Comparison of ENCODE assay signal across 21 cellular contexts in genomic region chr13:99802416-99802815, GRCh38.
"Had no signal": no experiment of that assay in that cellular context is flagged by ENCODE, and none has a peak within 500 bp of the region (broad histone marks: within the 10 kb centered on the region; RNA-seq: fewer than 3 reads in every experiment).

No MANE protein-coding gene starts in this region.

- H3K4me3 Mint-ChIP-seq: immature natural killer cell; memory B cell; naive thymus-derived CD4-positive, alpha-beta T cell had no signal

- H3K4me1 Mint-ChIP-seq: immature natural killer cell had no signal

- H3K27ac ChIP-seq: coronary artery, dorsolateral prefrontal cortex, esophagus muscularis mucosa, gastrocnemius medialis, heart left ventricle, hepatocyte, left lung, lower lobe of right lung had no signal

- H3K9me3 Mint-ChIP-seq: immature natural killer cell, memory B cell had no signal

- H3K4me1 ChIP-seq: esophagus muscularis mucosa, gastrocnemius medialis, heart left ventricle, left lung, lower lobe of right lung had no signal

- H3K27me3 ChIP-seq: dorsolateral prefrontal cortex, esophagus muscularis mucosa, gastrocnemius medialis, heart left ventricle, hepatocyte, left lung had no signal

- DNase-seq: dermis blood vessel endothelial cell; effector CD4-positive, alpha-beta T cell; effector memory CD4-positive, alpha-beta T cell; gastrocnemius medialis; glutamatergic neuron; heart left ventricle; immature natural killer cell; islet precursor cell; left cardiac atrium; left lung; left ventricle myocardium superior; lower lobe of right lung; mesendoderm; naive thymus-derived CD4-positive, alpha-beta T cell had no signal

- H3K36me3 ChIP-seq: esophagus muscularis mucosa, gastrocnemius medialis, heart left ventricle, left lung, lower lobe of right lung had no signal

- FAIRE-seq: colon, endothelial cell of umbilical vein had no signal

- ATAC-seq: gastrocnemius medialis; heart left ventricle; left cardiac atrium; left lung; left ventricle myocardium superior; lower lobe of right lung; naive thymus-derived CD4-positive, alpha-beta T cell had no signal

- H3K4me2 ChIP-seq: hepatocyte had no signal

- H2AFZ ChIP-seq: hepatocyte had no signal

- H3K9me3 ChIP-seq: esophagus muscularis mucosa, gastrocnemius medialis, heart left ventricle, left lung, lower lobe of right lung had no signal

- H3K79me2 ChIP-seq: hepatocyte had no signal

- H3K27ac Mint-ChIP-seq: immature natural killer cell; memory B cell; naive thymus-derived CD4-positive, alpha-beta T cell had no signal

- H3K27me3 Mint-ChIP-seq: memory B cell; naive thymus-derived CD4-positive, alpha-beta T cell had no signal

- H3K4me3 ChIP-seq: coronary artery, dorsolateral prefrontal cortex, esophagus muscularis mucosa, gastrocnemius medialis, heart left ventricle, hepatocyte, left lung, lower lobe of right lung had no signal
